In the genomic region with DNA sequence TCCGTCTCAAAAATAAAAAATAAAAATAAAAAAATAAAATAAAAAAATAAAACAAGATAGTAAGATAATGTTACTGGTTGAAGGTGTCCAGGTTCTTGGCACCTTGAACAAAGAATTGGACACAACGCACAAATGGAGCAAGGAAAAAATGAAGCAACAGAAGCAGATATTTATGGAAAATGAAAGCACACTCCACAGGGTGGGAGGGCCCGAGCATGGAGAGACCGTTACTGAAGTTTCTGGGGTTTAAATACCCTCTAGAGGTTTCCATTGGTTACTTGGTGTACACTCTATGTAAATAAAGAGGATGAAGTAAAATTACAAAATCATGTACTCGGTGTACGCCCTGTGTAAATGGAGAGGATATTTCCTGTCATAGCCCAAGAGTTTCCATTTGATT, we compare ENCODE assay signal across 14 cellular contexts.
"Had no signal": no experiment of that assay in that cellular context is flagged by ENCODE, and none has a peak within 500 bp of the region (broad histone marks: within the 10 kb centered on the region; RNA-seq: fewer than 3 reads in every experiment).

No MANE protein-coding gene starts in this region.

- H3K27me3 ChIP-seq: gastroesophageal sphincter, pancreas had no signal

- H3K27ac ChIP-seq: lower lobe of right lung, neutrophil, pancreas had no signal

- H3K4me2 ChIP-seq: smooth muscle cell had no signal

- H3K36me3 ChIP-seq: gastroesophageal sphincter, lower lobe of right lung, neutrophil, pancreas had no signal

- H3K4me3 ChIP-seq: gastroesophageal sphincter, lower lobe of right lung, pancreas, smooth muscle cell had no signal

- H3K4me1 ChIP-seq: lower lobe of right lung, pancreas had no signal

- DNase-seq: effector memory CD4-positive, alpha-beta T cell; glutamatergic neuron; islet precursor cell; lower lobe of right lung; midbrain; naive thymus-derived CD4-positive, alpha-beta T cell; nephron progenitor cell; pancreas; right cardiac atrium; stimulated activated CD4-positive, alpha-beta T cell treated with anti-CD3 and anti-CD28 coated beads, Interleukin-2, amount 100 ng/mL, for 48 hours; stimulated activated naive CD4-positive, alpha-beta T cell treated with Interleukin-2 at 50 U/mL for 16 hours had no signal

- H3K9me3 ChIP-seq: gastroesophageal sphincter, lower lobe of right lung, neutrophil, pancreas had no signal
